15 cellular contexts compared by ENCODE assay signal in genomic region chr11:76228122-76229000, GRCh38. TPM values are rescaled to one million over a fixed set of nuclear protein-coding genes. Genes with fewer than 3 reads are reported as not detected.
"Had no signal": no experiment of that assay in that cellular context is flagged by ENCODE, and none has a peak within 500 bp of the region (broad histone marks: within the 10 kb centered on the region; RNA-seq: fewer than 3 reads in every experiment).

No MANE protein-coding gene starts in this region.

- H3K27ac ChIP-seq: cardiac muscle cell, colonic mucosa, prostate gland, thoracic aorta had no signal

- ATAC-seq: natural killer cell; stimulated activated naive CD8-positive, alpha-beta T cell treated with anti-CD3 and anti-CD28 coated beads, Interleukin-15, amount 100 ng/mL, for 72 hours; T-helper 17 cell had no signal

- H3K4me3 ChIP-seq: cardiac muscle cell, colonic mucosa, prostate gland, thoracic aorta had no signal

- H3K36me3 Mint-ChIP-seq: activated naive CD4-positive, alpha-beta T cell treated with anti-CD3 and anti-CD28 coated beads, Interleukin-2, amount 10 ng/mL, durations not matched to agents 7 days and 5 days; natural killer cell had no signal

- H3K9me3 ChIP-seq: colonic mucosa, prostate gland, thoracic aorta had no signal

- H3K27me3 ChIP-seq: cardiac muscle cell, colonic mucosa had no signal

- H3K36me3 ChIP-seq: cardiac muscle cell, colonic mucosa, prostate gland, thoracic aorta had no signal

- DNase-seq: activated CD4-positive, alpha-beta T cell treated with anti-CD3 and anti-CD28 coated beads, Interleukin-2, amount 50 U/mL, for 1 hour; activated CD4-positive, CD25-positive, alpha-beta regulatory T cell; activated naive CD4-positive, alpha-beta T cell treated with anti-CD3 and anti-CD28 coated beads, Interleukin-2, amount 10 ng/mL, durations not matched to agents 7 days and 5 days; colonic mucosa; effector CD8-positive, alpha-beta T cell; hypothalamus; mammary epithelial cell; natural killer cell; stimulated activated CD4-positive, alpha-beta T cell treated with anti-CD3 and anti-CD28 coated beads, Interleukin-4, amount 100 ng/mL, for 4 hours; stimulated activated naive CD8-positive, alpha-beta T cell treated with anti-CD3 and anti-CD28 coated beads, Interleukin-15, amount 100 ng/mL, for 72 hours; T-helper 17 cell had no signal

- H3K9me3 Mint-ChIP-seq: activated naive CD4-positive, alpha-beta T cell treated with anti-CD3 and anti-CD28 coated beads, Interleukin-2, amount 10 ng/mL, durations not matched to agents 7 days and 5 days; activated T-helper 2 cell treated with anti-CD3 and anti-CD28 coated beads, Interferon-gamma antibody, Interleukin-2, Interleukin-4, amounts not matched to agents 10 μg/mL and 5 μg/mL and 100 μg/mL, durations not matched to agents 14 hours and 24 hours and 36 hours; natural killer cell; stimulated activated naive CD8-positive, alpha-beta T cell treated with anti-CD3 and anti-CD28 coated beads, Interleukin-15, amount 100 ng/mL, for 72 hours had no signal

- H3K4me1 ChIP-seq: colonic mucosa, prostate gland had no signal

- H3K27ac Mint-ChIP-seq: activated naive CD4-positive, alpha-beta T cell treated with anti-CD3 and anti-CD28 coated beads, Interleukin-2, amount 10 ng/mL, durations not matched to agents 7 days and 5 days; activated T-helper 2 cell treated with anti-CD3 and anti-CD28 coated beads, Interferon-gamma antibody, Interleukin-2, Interleukin-4, amounts not matched to agents 10 μg/mL and 5 μg/mL and 100 μg/mL, durations not matched to agents 14 hours and 24 hours and 36 hours; natural killer cell; stimulated activated naive CD8-positive, alpha-beta T cell treated with anti-CD3 and anti-CD28 coated beads, Interleukin-15, amount 100 ng/mL, for 72 hours; T-helper 17 cell had no signal

- H3K4me3 Mint-ChIP-seq: activated naive CD4-positive, alpha-beta T cell treated with anti-CD3 and anti-CD28 coated beads, Interleukin-2, amount 10 ng/mL, durations not matched to agents 7 days and 5 days; natural killer cell; stimulated activated naive CD8-positive, alpha-beta T cell treated with anti-CD3 and anti-CD28 coated beads, Interleukin-15, amount 100 ng/mL, for 72 hours had no signal

RNA-seq across cellular contexts. Expression of gene WNT11, which starts 22.1 kb away (rescaled TPM):
- polyA plus RNA-seq: mammary epithelial cell had no signal
